ENCODE assay signal across 8 cellular contexts in genomic region chr1:51264470-51264869, GRCh38. TPM values are rescaled to one million over a fixed set of nuclear protein-coding genes. Genes with fewer than 3 reads are reported as not detected.
DNase-seq lines count a peak whose midpoint lies in the region; ATAC-seq and TF ChIP-seq lines count a peak whose summit lies in the region.

No MANE protein-coding gene starts in this region.

- H3K9me3 ChIP-seq in MG63 = no peaks in the 10 kb centered on the region
- no peaks in the 10 kb centered on the region for H3K9me3 ChIP-seq in mucosa of descending colon

- 0 out of 2 replicates have a peak overlapping the region, but pooled peaks have one; percentile 9 for H3K4me3 ChIP-seq in MG63
- no peak overlapping the region for H3K4me3 ChIP-seq in mucosa of descending colon

- no peaks in the 10 kb centered on the region for H3K27me3 ChIP-seq in MG63

- intact Hi-C loops in CD14-positive monocyte (cut with micrococcal nuclease) = no loop called here
- intact Hi-C loops in mucosa of descending colon (cut with DNase I, micrococcal nuclease) = no loop called here
- intact Hi-C loops in head of caudate nucleus (cut with DNase I) = no loop called here

- H3K4me3 Mint-ChIP-seq in CD14-positive monocyte (no peak overlapping the region), chondrocyte (ENCODE audit: unreplicated experiment) (peak overlapping the region; percentile 24)

- H3K27me3 Mint-ChIP-seq in CD14-positive monocyte (ENCODE audit: low read depth in 3 of 3) (peaks cover 0 to 2% (median 0%) of the 10 kb centered on the region in 3 donors), chondrocyte (ENCODE audit: low read depth) (no peaks in the 10 kb centered on the region)

- H3K4me1 ChIP-seq in mucosa of descending colon (ENCODE audit: low read depth) = peaks cover 7% of the 10 kb centered on the region

- H3K36me3 ChIP-seq in MG63 = no peaks in the 10 kb centered on the region; the same call in 1 of the 2 replicates
- H3K36me3 ChIP-seq in mucosa of descending colon (ENCODE audit: low read depth) = no peaks in the 10 kb centered on the region

- H3K9me3 Mint-ChIP-seq in CD14-positive monocyte (no peaks in the 10 kb centered on the region), chondrocyte (ENCODE audit: low read depth) (no peaks in the 10 kb centered on the region)

- no peak for TF ChIP-seq CTCF in CD14-positive monocyte (IDR thresholded peaks at IDR 0.05)
- TF ChIP-seq CTCF in chondrocyte (IDR thresholded peaks at IDR 0.05) = no peak
- TF ChIP-seq CTCF in mucosa of descending colon (IDR thresholded peaks at IDR 0.05) = no peak

- H3K27ac Mint-ChIP-seq in CD14-positive monocyte = peak overlapping the region in 6 of 7 donors; percentile 6 to 70 (median 25)
- peak overlapping the region; percentile 91 for H3K27ac Mint-ChIP-seq in chondrocyte (ENCODE audit: unreplicated experiment)

- ATAC-seq in mucosa of descending colon (peak; percentile 35), GM18873 (IDR thresholded peaks at IDR 0.05; ENCODE audit: low FRiP score, unreplicated experiment) (no peak), HG02970 (IDR thresholded peaks at IDR 0.05; ENCODE audit: low FRiP score, unreplicated experiment) (no peak)

- H3K36me3 Mint-ChIP-seq in CD14-positive monocyte = peaks cover 6 to 7% of the 10 kb centered on the region in 2 donors
- H3K36me3 Mint-ChIP-seq in chondrocyte (ENCODE audit: low read depth) = peaks cover 1% of the 10 kb centered on the region

- no peak for DNase-seq in CD14-positive monocyte (ENCODE audit: low spot score)
- DNase-seq in MG63 = peak; percentile 81
- DNase-seq in chondrocyte (ENCODE audit: low spot score) = no peak
- no peak for DNase-seq in mucosa of descending colon
- DNase-seq in activated naive CD4-positive, alpha-beta T cell treated with anti-CD3 and anti-CD28 coated beads, Interleukin-2, amount 50 U/mL, for 16 hours = no peak
- DNase-seq in head of caudate nucleus = no peak

- H3K4me1 Mint-ChIP-seq in CD14-positive monocyte (peaks cover 66% of the 10 kb centered on the region), chondrocyte (ENCODE audit: low read depth) (peaks cover 96% of the 10 kb centered on the region)

RNA-seq across cellular contexts. Expression of gene RNF11, which starts 28.4 kb away (rescaled TPM):
- 10 to 100 TPM; 25.3 to 28.4 TPM for polyA plus RNA-seq in CD14-positive monocyte
- 134 and 137 TPM in 2 replicates for total RNA-seq in MG63 (2014; rRNA removed; shearing (Covaris generic); ENCODE audit: low replicate concordance)
- 131 to 142 TPM (median 132 TPM) in 3 replicates for total RNA-seq in chondrocyte
- 100 to 1,000 TPM in 1 of 3 donors, 10 to 100 TPM in 2; 66.7 to 117 (median 84.7) TPM for total RNA-seq in mucosa of descending colon
